In genomic region chr9:38008168-38009034, GRCh38 we compare ENCODE assay signal across 8 cellular contexts.
DNase-seq lines count a peak whose midpoint lies in the region; ATAC-seq and TF ChIP-seq lines count a peak whose summit lies in the region.

No MANE protein-coding gene starts in this region.

- peak overlapping the region; percentile 97 for H4K91ac ChIP-seq in mesenchymal stem cell (ENCODE audit: low read length)

- H3K9me3 ChIP-seq in mesenchymal stem cell (ENCODE audit: control insufficient read depth, low read length), result no peaks in the 10 kb centered on the region

- H3K36me3 ChIP-seq in mesenchymal stem cell (ENCODE audit: control insufficient read depth in 1 of 2, insufficient read depth in 2 of 2, low read depth in 1 of 2, low read length in 2 of 2), result peaks cover 16 to 57% of the 10 kb centered on the region in 2 experiments

- H3K36me3 Mint-ChIP-seq in CD14-positive monocyte, result peaks cover 3 to 4% of the 10 kb centered on the region in 2 donors
- H3K36me3 Mint-ChIP-seq in central memory CD8-positive, alpha-beta T cell (ENCODE audit: insufficient read depth), result no peaks in the 10 kb centered on the region

- no peak overlapping the region for H2AFZ ChIP-seq in mesenchymal stem cell (ENCODE audit: low read depth, low read length)

- H3K4me3 ChIP-seq in mesenchymal stem cell (ENCODE audit: insufficient read depth in 1 of 2, low read depth in 1 of 2, low read length in 2 of 2), result peak overlapping the region in 1 of 2 experiments; percentile 42

- ATAC-seq in GM19324 (IDR thresholded peaks at IDR 0.05; ENCODE audit: low FRiP score, unreplicated experiment) (peak; percentile 47), HG03280 (IDR thresholded peaks at IDR 0.05; ENCODE audit: unreplicated experiment) (peak; percentile 59)
- ATAC-seq in central memory CD8-positive, alpha-beta T cell (replicated peaks; ENCODE audit: extremely low read depth, poor library complexity, severe bottlenecking), result peak; percentile 26
- ATAC-seq in stimulated activated naive CD8-positive, alpha-beta T cell treated with anti-CD3 and anti-CD28 coated beads, Interleukin-15, amount 100 ng/mL, for 72 hours, result peak; percentile 82

- peak overlapping the region; percentile 69 for H2BK120ac ChIP-seq in mesenchymal stem cell (ENCODE audit: low read depth, low read length)

- peaks cover 36% of the 10 kb centered on the region for H3K4me1 Mint-ChIP-seq in CD14-positive monocyte
- H3K4me1 Mint-ChIP-seq in central memory CD8-positive, alpha-beta T cell, result peaks cover 28% of the 10 kb centered on the region
- H3K4me1 Mint-ChIP-seq in stimulated activated naive CD8-positive, alpha-beta T cell treated with anti-CD3 and anti-CD28 coated beads, Interleukin-15, amount 100 ng/mL, for 72 hours, result peaks cover 23% of the 10 kb centered on the region

- peak overlapping the region; percentile 20 for H3K4me2 ChIP-seq in mesenchymal stem cell (ENCODE audit: low read length, poor library complexity, severe bottlenecking)

- 5% methylated on average over 5 of the region's 10 CpGs for WGBS in mesenchymal stem cell

- intact Hi-C loops in CD14-positive monocyte (cut with micrococcal nuclease), result loop anchor here in 1 of 2 donors (2.0 to 5.0 kb wide), 4 partner anchors 14 to 96 kb away; partner anchors contain the start of gene SHB

- peak overlapping the region; percentile 93 for H3K27ac ChIP-seq in mesenchymal stem cell (ENCODE audit: low read length, poor library complexity, severe bottlenecking)

- H2BK15ac ChIP-seq in mesenchymal stem cell (ENCODE audit: low read depth, poor library complexity, severe bottlenecking), result peak overlapping the region; percentile 29

- H3K4ac ChIP-seq in mesenchymal stem cell (ENCODE audit: low read depth in 1 of 2, low read length in 2 of 2), result peak overlapping the region; percentile 76 to 92

- no peaks in the 10 kb centered on the region for H3K9me3 Mint-ChIP-seq in CD14-positive monocyte
- no peaks in the 10 kb centered on the region for H3K9me3 Mint-ChIP-seq in central memory CD8-positive, alpha-beta T cell
- H3K9me3 Mint-ChIP-seq in stimulated activated naive CD8-positive, alpha-beta T cell treated with anti-CD3 and anti-CD28 coated beads, Interleukin-15, amount 100 ng/mL, for 72 hours, result no peaks in the 10 kb centered on the region

- peak overlapping the region; percentile 26 to 60 for H3K4me3 Mint-ChIP-seq in CD14-positive monocyte
- no peak overlapping the region for H3K4me3 Mint-ChIP-seq in central memory CD8-positive, alpha-beta T cell
- H3K4me3 Mint-ChIP-seq in stimulated activated naive CD8-positive, alpha-beta T cell treated with anti-CD3 and anti-CD28 coated beads, Interleukin-15, amount 100 ng/mL, for 72 hours, result peak overlapping the region; percentile 12 to 26

- H2AK5ac ChIP-seq in mesenchymal stem cell (ENCODE audit: low read length, severe bottlenecking), result peak overlapping the region; percentile 78

- DNase-seq in CD14-positive monocyte (ENCODE audit: low spot score) (peak; percentile 95), SIG-M5 (lab: John Stamatoyannopoulos, UW) (peak; percentile 65), mesenchymal stem cell (peak; percentile 93), NCI-H187 (lab: John Stamatoyannopoulos, UW) (no peak)
- DNase-seq in central memory CD8-positive, alpha-beta T cell (ENCODE audit: low spot score in 2 of 2), result no peak
- DNase-seq in stimulated activated naive CD8-positive, alpha-beta T cell treated with anti-CD3 and anti-CD28 coated beads, Interleukin-15, amount 100 ng/mL, for 72 hours, result peak; percentile 30 to 55

- no peak for TF ChIP-seq CTCF in CD14-positive monocyte (IDR thresholded peaks at IDR 0.05)

- peak overlapping the region; percentile 79 for H4K8ac ChIP-seq in mesenchymal stem cell (ENCODE audit: low read length)

- peak overlapping the region; percentile 42 to 86 for H2BK12ac ChIP-seq in mesenchymal stem cell (ENCODE audit: low read length in 2 of 2)

- H3K23ac ChIP-seq in mesenchymal stem cell (ENCODE audit: low read length in 2 of 2), result no peak overlapping the region

- H3K18ac ChIP-seq in mesenchymal stem cell (ENCODE audit: low read depth in 1 of 2, low read length in 2 of 2), result peak overlapping the region; percentile 97 to 99

- H3K27me3 Mint-ChIP-seq in CD14-positive monocyte (ENCODE audit: low read depth in 3 of 3), result peaks cover 0 to 6% (median 3%) of the 10 kb centered on the region in 3 donors
- no peaks in the 10 kb centered on the region for H3K27me3 Mint-ChIP-seq in central memory CD8-positive, alpha-beta T cell
- H3K27me3 Mint-ChIP-seq in stimulated activated naive CD8-positive, alpha-beta T cell treated with anti-CD3 and anti-CD28 coated beads, Interleukin-15, amount 100 ng/mL, for 72 hours, result no peaks in the 10 kb centered on the region

- H2BK5ac ChIP-seq in mesenchymal stem cell (ENCODE audit: low read depth, low read length, poor library complexity, severe bottlenecking), result peak overlapping the region; percentile 73

- H3K9ac ChIP-seq in mesenchymal stem cell (ENCODE audit: low read length), result peak overlapping the region; percentile 79

- peak overlapping the region; percentile 89 to 95 (median 93) for H3K27ac Mint-ChIP-seq in CD14-positive monocyte
- peak overlapping the region; percentile 71 for H3K27ac Mint-ChIP-seq in central memory CD8-positive, alpha-beta T cell (ENCODE audit: low read depth)
- H3K27ac Mint-ChIP-seq in stimulated activated naive CD8-positive, alpha-beta T cell treated with anti-CD3 and anti-CD28 coated beads, Interleukin-15, amount 100 ng/mL, for 72 hours, result peak overlapping the region; percentile 88 to 95

- H3K14ac ChIP-seq in mesenchymal stem cell (ENCODE audit: low read length in 2 of 2), result peak overlapping the region in 1 of 2 experiments; percentile 72

- peaks cover 72% of the 10 kb centered on the region for H3K4me1 ChIP-seq in mesenchymal stem cell (ENCODE audit: control insufficient read depth, insufficient read depth, low read depth, low read length)

- peaks cover 7% of the 10 kb centered on the region for H3K79me1 ChIP-seq in mesenchymal stem cell (replicated peaks; ENCODE audit: low read length, poor library complexity, severe bottlenecking)

- no peaks in the 10 kb centered on the region for H3K27me3 ChIP-seq in mesenchymal stem cell (ENCODE audit: control insufficient read depth in 1 of 2, insufficient read depth in 1 of 2, low read length in 2 of 2)

Comparison
In these comparisons a context has a peak if more than half of its experiments do, and no peak if none do; other contexts are left out.
1. DNase-seq: peak in CD14-positive monocyte (single experiment), SIG-M5 (single experiment), mesenchymal stem cell (single experiment) and stimulated activated naive CD8-positive, alpha-beta T cell treated with anti-CD3 and anti-CD28 coated beads, Interleukin-15, amount 100 ng/mL, for 72 hours (2 of 2); none in central memory CD8-positive, alpha-beta T cell (0 of 2) and NCI-H187 (0 of 2).
2. ATAC-seq: peak in every context shown above with its lines; median percentile 82 in stimulated activated naive CD8-positive, alpha-beta T cell treated with anti-CD3 and anti-CD28 coated beads, Interleukin-15, amount 100 ng/mL, for 72 hours; 59 in HG03280; 47 in GM19324; 26 in central memory CD8-positive, alpha-beta T cell.
3. Peak in every context shown above with its lines, with median percentiles within 50 percentile points of each other: H3K27ac Mint-ChIP-seq.